ENCODE assay signal across 8 cellular contexts in genomic region chr19:1066251-1066747, GRCh38. TPM values are rescaled to one million over a fixed set of nuclear protein-coding genes. Genes with fewer than 3 reads are reported as not detected.
DNase-seq lines count a peak whose midpoint lies in the region; ATAC-seq, FAIRE-seq and TF ChIP-seq lines count a peak whose summit lies in the region.

No MANE protein-coding gene starts in this region.

- H3K9ac ChIP-seq in HepG2 (ENCODE audit: insufficient read depth, low read depth, low read length): peak overlapping the region; percentile 54; the same call in 1 of the 2 replicates

- CTCF ChIA-PET in HepG2 (lab: Yijun Ruan, JAX; ENCODE audit: low intra/inter-chr PET ratio, low total read pairs): no interaction called here

- POLR2A ChIA-PET in HepG2 (lab: Yijun Ruan, JAX): interaction anchor here (0.6 to 2.7 kb wide), 12 partner anchors 9 to 121 kb away, joined by 3 to 10 read pairs (median 4); partner anchors contain the start of genes ABCA7 and GPX4

- TF ChIP-seq CTCF in GM12864 (IDR thresholded peaks at IDR 0.05; ENCODE audit: low read depth, low read length, missing control alignments): no peak
- TF ChIP-seq CTCF in HepG2 (CRISPR knock-in tag; IDR thresholded peaks at IDR 0.05): no peak

- WGBS in HepG2 (ENCODE audit: low lambda C conversion rate): 0% methylated on average over 7 of the region's 17 CpGs

- ATAC-seq in T-helper 17 cell (no peak), HepG2 (peak; percentile 58), HG03354 (IDR thresholded peaks at IDR 0.05; ENCODE audit: poor library complexity, severe bottlenecking, unreplicated experiment) (no peak), HG02885 (IDR thresholded peaks at IDR 0.05; ENCODE audit: poor library complexity, unreplicated experiment) (no peak)

- intact Hi-C loops in HepG2 (cut with micrococcal nuclease; ENCODE audit: unreplicated experiment): no loop called here

- no peaks in the 10 kb centered on the region for H3K79me2 ChIP-seq in HepG2 (ENCODE audit: insufficient read depth, low read length)

- DNase-seq in 8988T: peak; percentile 77
- DNase-seq in GM12864 (ENCODE audit: low read depth): no peak
- peak in 1 of 3 donors; percentile 7 for DNase-seq in T-helper 17 cell
- DNase-seq in HepG2 (ENCODE audit: low spot score): peak; percentile 61
- no peak for DNase-seq in EL
- DNase-seq in stimulated activated CD8-positive, alpha-beta memory T cell treated with anti-CD3 and anti-CD28 coated beads, Interleukin-4, amount 100 ng/mL, for 48 hours: no peak

- in situ Hi-C loops in HepG2 (cut with HindIII; ENCODE audit: extremely low pct_ligation_motif_present, low pct_unique_long_range_greater_than_20kb): loop anchor here (5.0 kb wide), 1 partner anchor 36 kb away; the partner anchor contains the start of gene GPX4

- peaks cover 37% of the 10 kb centered on the region for H3K4me1 Mint-ChIP-seq in T-helper 17 cell

- TF ChIP-seq EP300 in HepG2 (IDR thresholded peaks at IDR 0.05; ENCODE audit: low read depth in 2 of 2, low read length in 2 of 2): no peak
- TF ChIP-seq EP300 in HepG2 (CRISPR knock-in tag; IDR thresholded peaks at IDR 0.05; ENCODE audit: borderline replicate concordance): no peak

- peak overlapping the region; percentile 86 for H3K4me2 ChIP-seq in HepG2 (ENCODE audit: low read depth, low read length)

- no peaks in the 10 kb centered on the region for H3K27me3 Mint-ChIP-seq in T-helper 17 cell

- H3K36me3 Mint-ChIP-seq in T-helper 17 cell (ENCODE audit: low read depth): peaks cover 10% of the 10 kb centered on the region

- peak in 1 of 2 experiments; percentile 43; a peak in 2 of 4 replicates for TF ChIP-seq POLR2A in HepG2 (IDR thresholded peaks at IDR 0.05; ENCODE audit: insufficient read depth in 1 of 2, low read depth in 2 of 2, low read length in 2 of 2)

- no TSS peak for BruUV-seq in HepG2 (replicated peaks; lab: Mats Ljungman, UMichigan)

- TF ChIP-seq RAD21 in HepG2 (CRISPR knock-in tag; IDR thresholded peaks at IDR 0.05): no peak

- H3K4me1 ChIP-seq in HepG2 (ENCODE audit: insufficient read depth, low read length): peaks cover 37% of the 10 kb centered on the region

- H3K4me3 ChIP-seq in GM12864 (ENCODE audit: low read depth, low read length) (peak overlapping the region; percentile 94), HepG2 (replicated peaks in 1 of 3; ENCODE audit: insufficient read depth in 1 of 3, low read depth in 2 of 3, low read length in 3 of 3) (peak overlapping the region; percentile 71 to 78 (median 77))

- no peaks in the 10 kb centered on the region for H3K27me3 ChIP-seq in HepG2 (ENCODE audit: control insufficient read depth in 1 of 2, insufficient read depth in 2 of 2, low read length in 2 of 2)

- H3K4me3 Mint-ChIP-seq in T-helper 17 cell: peak overlapping the region; percentile 94

- H3K36me3 ChIP-seq in HepG2 (replicated peaks in 1 of 2; ENCODE audit: control insufficient read depth in 1 of 2, insufficient read depth in 2 of 2, low read length in 2 of 2): no peaks in the 10 kb centered on the region

- no peak for FAIRE-seq in HepG2 (lab: Jason Lieb, UNC)

- H4K20me1 ChIP-seq in HepG2 (ENCODE audit: insufficient read depth, low read length): no peaks in the 10 kb centered on the region

- peak overlapping the region; percentile 97 for H3K27ac Mint-ChIP-seq in T-helper 17 cell

- H3K27ac ChIP-seq in HepG2 (ENCODE audit: extremely low read length, insufficient read depth, low read length): no peak overlapping the region

- H2AFZ ChIP-seq in HepG2 (ENCODE audit: low read length): no peak overlapping the region

- H3K9me3 ChIP-seq in T-helper 17 cell (ENCODE audit: control insufficient read depth, low read length, poor library complexity, severe bottlenecking) (no peaks in the 10 kb centered on the region), HepG2 (ENCODE audit: low read length) (no peaks in the 10 kb centered on the region)

RNA-seq across cellular contexts. Expression of gene ARHGAP45, which starts 0.7 kb away (rescaled TPM):
- total RNA-seq in T-helper 17 cell (100 to 1,000 TPM; 603 to 646 TPM), HepG2 (2016; rRNA removed; fragmentation: Illumina TruSeq; extraction: Trizol) (0.48 and 0.84 TPM in 2 replicates)
- total RNA-seq in HepG2 (2016; cell fraction: cytosol; rRNA removed; fragmentation: Illumina TruSeq; extraction: Trizol; ENCODE audit: low read depth): 0.35 and 0.51 TPM in 2 replicates
- 0.16 and 0.50 TPM in 2 replicates for total RNA-seq in HepG2 (2016; cell fraction: insoluble cytoplasmic fraction; rRNA removed; fragmentation: Illumina TruSeq; extraction: Trizol)
- total RNA-seq in HepG2 (2016; cell fraction: membrane; rRNA removed; fragmentation: Illumina TruSeq; extraction: Trizol): 0.38 and 0.40 TPM in 2 replicates
- 0.28 and 0.63 TPM in 2 replicates for total RNA-seq in HepG2 (2016; cell fraction: nucleus; rRNA removed; fragmentation: Illumina TruSeq; extraction: Trizol)
- 32.0 and 40.3 TPM in 2 replicates for polyA plus RNA-seq in HepG2 (2011; rRNA removed)
- polyA plus RNA-seq in HepG2 (2011; cell fraction: cytosol; rRNA removed): 17.7 and 31.9 TPM in 2 replicates
- 222 and 325 TPM in 2 replicates for polyA plus RNA-seq in HepG2 (2011; cell fraction: nucleus; rRNA removed)
- 21.8 and 23.4 TPM in 2 replicates for polyA plus RNA-seq in HepG2 (2012)
- not detected in 2 replicates for polyA plus RNA-seq in HepG2 (2016; cell fraction: cytosol; fragmentation: Illumina TruSeq; extraction: Trizol; ENCODE audit: low read depth)
- 0.41 and 0.69 TPM in 2 replicates for polyA plus RNA-seq in HepG2 (2016; cell fraction: insoluble cytoplasmic fraction; fragmentation: Illumina TruSeq; extraction: Trizol; ENCODE audit: low read depth)
- not detected in 2 replicates for polyA plus RNA-seq in HepG2 (2016; cell fraction: membrane; fragmentation: Illumina TruSeq; extraction: Trizol; ENCODE audit: low read depth)
- polyA plus RNA-seq in HepG2 (2016; cell fraction: nucleus; fragmentation: Illumina TruSeq; extraction: Trizol; ENCODE audit: insufficient read depth, low read depth): 1.5 TPM in 2 replicates
- 18.3 and 37.9 TPM in 2 replicates for polyA minus RNA-seq in HepG2 (2011; rRNA and poly(A)+ RNA removed; ENCODE audit: low replicate concordance)
- polyA minus RNA-seq in HepG2 (2011; cell fraction: cytosol; rRNA and poly(A)+ RNA removed): 19.3 and 20.1 TPM in 2 replicates
- 25.0 and 29.0 TPM in 2 replicates for polyA minus RNA-seq in HepG2 (2011; cell fraction: nucleus; rRNA and poly(A)+ RNA removed)

RNA-seq across cellular contexts. Expression of gene ABCA7, which starts 26.4 kb away (rescaled TPM):
- total RNA-seq in T-helper 17 cell (100 to 1,000 TPM; 107 to 112 TPM), HepG2 (2016; rRNA removed; fragmentation: Illumina TruSeq; extraction: Trizol) (1.3 and 4.4 TPM in 2 replicates)
- 3.4 and 3.5 TPM in 2 replicates for total RNA-seq in HepG2 (2016; cell fraction: cytosol; rRNA removed; fragmentation: Illumina TruSeq; extraction: Trizol; ENCODE audit: low read depth)
- 2.5 and 6.4 TPM in 2 replicates for total RNA-seq in HepG2 (2016; cell fraction: insoluble cytoplasmic fraction; rRNA removed; fragmentation: Illumina TruSeq; extraction: Trizol)
- 1.7 and 2.0 TPM in 2 replicates for total RNA-seq in HepG2 (2016; cell fraction: membrane; rRNA removed; fragmentation: Illumina TruSeq; extraction: Trizol)
- 7.8 and 9.7 TPM in 2 replicates for total RNA-seq in HepG2 (2016; cell fraction: nucleus; rRNA removed; fragmentation: Illumina TruSeq; extraction: Trizol)
- polyA plus RNA-seq in HepG2 (2011; rRNA removed): 32.4 and 41.2 TPM in 2 replicates
- 27.7 and 35.9 TPM in 2 replicates for polyA plus RNA-seq in HepG2 (2011; cell fraction: cytosol; rRNA removed)
- 316 and 410 TPM in 2 replicates for polyA plus RNA-seq in HepG2 (2011; cell fraction: nucleus; rRNA removed)
- 29.1 and 29.7 TPM in 2 replicates for polyA plus RNA-seq in HepG2 (2012)
- 0.23 and 0.72 TPM in 2 replicates for polyA plus RNA-seq in HepG2 (2016; cell fraction: cytosol; fragmentation: Illumina TruSeq; extraction: Trizol; ENCODE audit: low read depth)
- 1.6 and 2.2 TPM in 2 replicates for polyA plus RNA-seq in HepG2 (2016; cell fraction: insoluble cytoplasmic fraction; fragmentation: Illumina TruSeq; extraction: Trizol; ENCODE audit: low read depth)
- 0.54 and 0.71 TPM in 2 replicates for polyA plus RNA-seq in HepG2 (2016; cell fraction: membrane; fragmentation: Illumina TruSeq; extraction: Trizol; ENCODE audit: low read depth)
- 25.9 and 28.7 TPM in 2 replicates for polyA plus RNA-seq in HepG2 (2016; cell fraction: nucleus; fragmentation: Illumina TruSeq; extraction: Trizol; ENCODE audit: insufficient read depth, low read depth)
- 20.1 and 68.5 TPM in 2 replicates for polyA minus RNA-seq in HepG2 (2011; rRNA and poly(A)+ RNA removed; ENCODE audit: low replicate concordance)
- 20.8 and 23.1 TPM in 2 replicates for polyA minus RNA-seq in HepG2 (2011; cell fraction: cytosol; rRNA and poly(A)+ RNA removed)
- 41.6 and 44.5 TPM in 2 replicates for polyA minus RNA-seq in HepG2 (2011; cell fraction: nucleus; rRNA and poly(A)+ RNA removed)

RNA-seq across cellular contexts. Expression of gene POLR2E, which starts 28.9 kb away (rescaled TPM):
- total RNA-seq in T-helper 17 cell (10 to 100 TPM; 63.8 to 81.4 TPM), HepG2 (2016; rRNA removed; fragmentation: Illumina TruSeq; extraction: Trizol) (140 TPM in 2 replicates)
- 43.4 and 44.8 TPM in 2 replicates for total RNA-seq in HepG2 (2016; cell fraction: cytosol; rRNA removed; fragmentation: Illumina TruSeq; extraction: Trizol; ENCODE audit: low read depth)
- total RNA-seq in HepG2 (2016; cell fraction: insoluble cytoplasmic fraction; rRNA removed; fragmentation: Illumina TruSeq; extraction: Trizol): 135 and 141 TPM in 2 replicates
- total RNA-seq in HepG2 (2016; cell fraction: membrane; rRNA removed; fragmentation: Illumina TruSeq; extraction: Trizol): 89.0 and 92.5 TPM in 2 replicates
- total RNA-seq in HepG2 (2016; cell fraction: nucleus; rRNA removed; fragmentation: Illumina TruSeq; extraction: Trizol): 54.0 and 55.3 TPM in 2 replicates
- 272 and 305 TPM in 2 replicates for polyA plus RNA-seq in HepG2 (2011; rRNA removed)
- polyA plus RNA-seq in HepG2 (2011; cell fraction: cytosol; rRNA removed): 222 and 337 TPM in 2 replicates
- 150 and 188 TPM in 2 replicates for polyA plus RNA-seq in HepG2 (2011; cell fraction: nucleus; rRNA removed)
- polyA plus RNA-seq in HepG2 (2012): 201 and 222 TPM in 2 replicates
- polyA plus RNA-seq in HepG2 (2016; cell fraction: cytosol; fragmentation: Illumina TruSeq; extraction: Trizol; ENCODE audit: low read depth): 94.9 and 102 TPM in 2 replicates
- polyA plus RNA-seq in HepG2 (2016; cell fraction: insoluble cytoplasmic fraction; fragmentation: Illumina TruSeq; extraction: Trizol; ENCODE audit: low read depth): 246 and 282 TPM in 2 replicates
- 145 and 159 TPM in 2 replicates for polyA plus RNA-seq in HepG2 (2016; cell fraction: membrane; fragmentation: Illumina TruSeq; extraction: Trizol; ENCODE audit: low read depth)
- polyA plus RNA-seq in HepG2 (2016; cell fraction: nucleus; fragmentation: Illumina TruSeq; extraction: Trizol; ENCODE audit: insufficient read depth, low read depth): 179 TPM in 2 replicates
- polyA minus RNA-seq in HepG2 (2011; rRNA and poly(A)+ RNA removed; ENCODE audit: low replicate concordance): 343 and 389 TPM in 2 replicates
- 104 and 129 TPM in 2 replicates for polyA minus RNA-seq in HepG2 (2011; cell fraction: cytosol; rRNA and poly(A)+ RNA removed)
- polyA minus RNA-seq in HepG2 (2011; cell fraction: nucleus; rRNA and poly(A)+ RNA removed): 39.5 and 42.0 TPM in 2 replicates

RNA-seq across cellular contexts. Expression of gene GPX4, which starts 37.5 kb away (rescaled TPM):
- total RNA-seq in T-helper 17 cell: 100 to 1,000 TPM; 184 to 187 TPM
- 426 and 535 TPM in 2 replicates for total RNA-seq in HepG2 (2016; rRNA removed; fragmentation: Illumina TruSeq; extraction: Trizol)
- total RNA-seq in HepG2 (2016; cell fraction: cytosol; rRNA removed; fragmentation: Illumina TruSeq; extraction: Trizol; ENCODE audit: low read depth): 2,785 and 3,522 TPM in 2 replicates
- total RNA-seq in HepG2 (2016; cell fraction: insoluble cytoplasmic fraction; rRNA removed; fragmentation: Illumina TruSeq; extraction: Trizol): 340 and 561 TPM in 2 replicates
- 1,902 and 2,313 TPM in 2 replicates for total RNA-seq in HepG2 (2016; cell fraction: membrane; rRNA removed; fragmentation: Illumina TruSeq; extraction: Trizol)
- total RNA-seq in HepG2 (2016; cell fraction: nucleus; rRNA removed; fragmentation: Illumina TruSeq; extraction: Trizol): 168 and 177 TPM in 2 replicates
- 613 and 728 TPM in 2 replicates for polyA plus RNA-seq in HepG2 (2011; rRNA removed)
- 837 and 1,257 TPM in 2 replicates for polyA plus RNA-seq in HepG2 (2011; cell fraction: cytosol; rRNA removed)
- 557 and 562 TPM in 2 replicates for polyA plus RNA-seq in HepG2 (2011; cell fraction: nucleus; rRNA removed)
- 539 and 705 TPM in 2 replicates for polyA plus RNA-seq in HepG2 (2012)
- 3,701 and 4,930 TPM in 2 replicates for polyA plus RNA-seq in HepG2 (2016; cell fraction: cytosol; fragmentation: Illumina TruSeq; extraction: Trizol; ENCODE audit: low read depth)
- polyA plus RNA-seq in HepG2 (2016; cell fraction: insoluble cytoplasmic fraction; fragmentation: Illumina TruSeq; extraction: Trizol; ENCODE audit: low read depth): 454 and 583 TPM in 2 replicates
- polyA plus RNA-seq in HepG2 (2016; cell fraction: membrane; fragmentation: Illumina TruSeq; extraction: Trizol; ENCODE audit: low read depth): 2,313 and 2,706 TPM in 2 replicates
- 387 and 420 TPM in 2 replicates for polyA plus RNA-seq in HepG2 (2016; cell fraction: nucleus; fragmentation: Illumina TruSeq; extraction: Trizol; ENCODE audit: insufficient read depth, low read depth)
- polyA minus RNA-seq in HepG2 (2011; rRNA and poly(A)+ RNA removed; ENCODE audit: low replicate concordance): 195 and 435 TPM in 2 replicates
- 211 and 241 TPM in 2 replicates for polyA minus RNA-seq in HepG2 (2011; cell fraction: cytosol; rRNA and poly(A)+ RNA removed)
- polyA minus RNA-seq in HepG2 (2011; cell fraction: nucleus; rRNA and poly(A)+ RNA removed): 51.6 and 73.4 TPM in 2 replicates

RNA-seq across cellular contexts. Expression of gene CNN2, which starts 39.9 kb away (rescaled TPM):
- total RNA-seq in T-helper 17 cell (100 to 1,000 TPM; 263 to 301 TPM), HepG2 (2016; rRNA removed; fragmentation: Illumina TruSeq; extraction: Trizol) (70.0 and 84.5 TPM in 2 replicates)
- total RNA-seq in HepG2 (2016; cell fraction: cytosol; rRNA removed; fragmentation: Illumina TruSeq; extraction: Trizol; ENCODE audit: low read depth): 29.8 and 31.9 TPM in 2 replicates
- total RNA-seq in HepG2 (2016; cell fraction: insoluble cytoplasmic fraction; rRNA removed; fragmentation: Illumina TruSeq; extraction: Trizol): 66.1 and 74.6 TPM in 2 replicates
- total RNA-seq in HepG2 (2016; cell fraction: membrane; rRNA removed; fragmentation: Illumina TruSeq; extraction: Trizol): 70.9 and 77.3 TPM in 2 replicates
- 37.1 and 39.3 TPM in 2 replicates for total RNA-seq in HepG2 (2016; cell fraction: nucleus; rRNA removed; fragmentation: Illumina TruSeq; extraction: Trizol)
- polyA plus RNA-seq in HepG2 (2011; rRNA removed): 58.1 and 63.6 TPM in 2 replicates
- 71.9 and 76.4 TPM in 2 replicates for polyA plus RNA-seq in HepG2 (2011; cell fraction: cytosol; rRNA removed)
- 59.2 and 73.6 TPM in 2 replicates for polyA plus RNA-seq in HepG2 (2011; cell fraction: nucleus; rRNA removed)
- 37.6 and 46.6 TPM in 2 replicates for polyA plus RNA-seq in HepG2 (2012)
- 36.8 and 41.0 TPM in 2 replicates for polyA plus RNA-seq in HepG2 (2016; cell fraction: cytosol; fragmentation: Illumina TruSeq; extraction: Trizol; ENCODE audit: low read depth)
- 82.0 and 114 TPM in 2 replicates for polyA plus RNA-seq in HepG2 (2016; cell fraction: insoluble cytoplasmic fraction; fragmentation: Illumina TruSeq; extraction: Trizol; ENCODE audit: low read depth)
- polyA plus RNA-seq in HepG2 (2016; cell fraction: membrane; fragmentation: Illumina TruSeq; extraction: Trizol; ENCODE audit: low read depth): 75.2 and 79.7 TPM in 2 replicates
- 90.2 and 93.1 TPM in 2 replicates for polyA plus RNA-seq in HepG2 (2016; cell fraction: nucleus; fragmentation: Illumina TruSeq; extraction: Trizol; ENCODE audit: insufficient read depth, low read depth)
- polyA minus RNA-seq in HepG2 (2011; rRNA and poly(A)+ RNA removed; ENCODE audit: low replicate concordance): 84.2 and 138 TPM in 2 replicates
- polyA minus RNA-seq in HepG2 (2011; cell fraction: cytosol; rRNA and poly(A)+ RNA removed): 122 and 138 TPM in 2 replicates
- 21.5 and 28.6 TPM in 2 replicates for polyA minus RNA-seq in HepG2 (2011; cell fraction: nucleus; rRNA and poly(A)+ RNA removed)

Comparison
In these comparisons a context has a peak if more than half of its experiments do, and no peak if none do; other contexts are left out.
1. DNase-seq: peak in 8988T (single experiment) and HepG2 (single experiment); none in GM12864 (single experiment), EL (single experiment) and stimulated activated CD8-positive, alpha-beta memory T cell treated with anti-CD3 and anti-CD28 coated beads, Interleukin-4, amount 100 ng/mL, for 48 hours (single experiment).
2. RNA of gene ARHGAP45, which starts 0.7 kb away (total RNA-seq): 603 to 646 TPM in T-helper 17 cell; 0.16 to 0.84 TPM in HepG2; every median in the first group is over 100 times any median in the second.
3. RNA of gene ABCA7, which starts 26.4 kb away (total RNA-seq): 107 to 112 TPM in T-helper 17 cell; 1.3 to 9.7 TPM in HepG2; every median in the first group is over 10 times any median in the second.